ENCODE assay signal across 31 cellular contexts in genomic region chr7:53191296-53191695, GRCh38.
"Had no signal": no experiment of that assay in that cellular context is flagged by ENCODE, and none has a peak within 500 bp of the region (broad histone marks: within the 10 kb centered on the region; RNA-seq: fewer than 3 reads in every experiment).

No MANE protein-coding gene starts in this region.

- H3K9me3 ChIP-seq: adrenal gland, MG63, SJCRH30 had no signal

- H3K27ac ChIP-seq: adrenal gland, PC-9, SJCRH30, SK-N-MC, WERI-Rb-1 had no signal

- H3K27ac Mint-ChIP-seq: activated CD8-positive, alpha-beta T cell treated with anti-CD3 and anti-CD28 coated beads, Interleukin-2, amount 10 ng/mL, durations not matched to agents 7 days and 5 days; activated naive CD4-positive, alpha-beta T cell treated with anti-CD3 and anti-CD28 coated beads for 36 hours; activated naive CD4-positive, alpha-beta T cell treated with anti-CD3 and anti-CD28 coated beads, Interleukin-2, amount 50 U/mL, for 72 hours; activated T-helper 1 cell treated with anti-CD3 and anti-CD28 coated beads, Interleukin-12 subunit alpha, Interleukin-12 subunit beta, Interleukin-2, Interleukin-4 antibody, amounts not matched to agents 30 ng/mL and 10 ng/mL and 1 ng/mL, durations not matched to agents 14 hours and 24 hours and 36 hours; brain had no signal

- H3K4me3 Mint-ChIP-seq: activated CD8-positive, alpha-beta T cell treated with anti-CD3 and anti-CD28 coated beads, Interleukin-2, amount 10 ng/mL, durations not matched to agents 7 days and 5 days; activated naive CD4-positive, alpha-beta T cell treated with anti-CD3 and anti-CD28 coated beads for 36 hours; activated T-cell treated with anti-CD3 and anti-CD28 coated beads, Interleukin-2, amount 50 U/mL, for 4 hours; activated T-helper 1 cell treated with anti-CD3 and anti-CD28 coated beads, Interleukin-12 subunit alpha, Interleukin-12 subunit beta, Interleukin-2, Interleukin-4 antibody, amounts not matched to agents 30 ng/mL and 10 ng/mL and 1 ng/mL, durations not matched to agents 14 hours and 24 hours and 36 hours; brain had no signal

- H3K4me1 ChIP-seq: adrenal gland, SJCRH30 had no signal

- H2AFZ ChIP-seq: PC-9 had no signal

- H3K9me3 Mint-ChIP-seq: brain had no signal

- H3K27me3 ChIP-seq: adrenal gland, MG63 had no signal

- H3K36me3 Mint-ChIP-seq: activated naive CD4-positive, alpha-beta T cell treated with anti-CD3 and anti-CD28 coated beads, Interleukin-2, amount 50 U/mL, for 72 hours; brain had no signal

- ATAC-seq: activated CD8-positive, alpha-beta T cell treated with anti-CD3 and anti-CD28 coated beads, Interleukin-2, amount 10 ng/mL, durations not matched to agents 7 days and 5 days; activated naive CD4-positive, alpha-beta T cell treated with anti-CD3 and anti-CD28 coated beads, Interleukin-2, amount 50 U/mL, for 72 hours; activated T-cell treated with anti-CD3 and anti-CD28 coated beads, Interleukin-2, amount 50 U/mL, for 4 hours had no signal

- DNase-seq: activated CD4-positive, alpha-beta T cell treated with anti-CD3 and anti-CD28 coated beads for 1 hour; activated CD4-positive, alpha-beta T cell treated with anti-CD3 and anti-CD28 coated beads for 48 hours; activated CD4-positive, CD25-positive, alpha-beta regulatory T cell; activated CD8-positive, alpha-beta memory T cell treated with anti-CD3 and anti-CD28 coated beads, Interleukin-2, amount 50 U/mL, for 4 hours; activated CD8-positive, alpha-beta T cell treated with anti-CD3 and anti-CD28 coated beads, Interleukin-2, amount 10 ng/mL, durations not matched to agents 7 days and 5 days; activated gamma-delta T cell treated with Interleukin-2 at 50 U/mL for 16 hours; activated naive CD4-positive, alpha-beta T cell treated with anti-CD3 and anti-CD28 coated beads for 36 hours; activated T-cell treated with anti-CD3 and anti-CD28 coated beads for 4 hours; activated T-cell treated with anti-CD3 and anti-CD28 coated beads, Interleukin-2, amount 50 U/mL, for 4 hours; adrenal gland; central memory CD4-positive, alpha-beta T cell; Karpas-422; KBM-7; MG63; NCI-H1048; NCI-H1105 treated with DMSO at 0.1 percent for 48 hours; NCI-H1436 treated with DMSO at 0.1 percent for 48 hours; NCI-H1694 treated with DMSO at 0.1 percent for 48 hours; NCI-H2029; NCI-H345; NCI-H524 treated with DMSO at 0.1 percent for 48 hours; NK-92 treated with Interleukin-12 subunit alpha and Interleukin-12 subunit beta, amount 100 ng/mL, for 24 hours; PC-9; SHP77; SJCRH30; T1000; WERI-Rb-1 had no signal

- H3K4me3 ChIP-seq: adrenal gland, MG63, PC-9, SJCRH30, SK-N-MC had no signal

- H3K4me1 Mint-ChIP-seq: brain had no signal

- H3K4me2 ChIP-seq: PC-9 had no signal

- H3K36me3 ChIP-seq: adrenal gland, MG63, SJCRH30, WERI-Rb-1 had no signal
